18 cellular contexts compared by ENCODE assay signal in the genomic region with DNA sequence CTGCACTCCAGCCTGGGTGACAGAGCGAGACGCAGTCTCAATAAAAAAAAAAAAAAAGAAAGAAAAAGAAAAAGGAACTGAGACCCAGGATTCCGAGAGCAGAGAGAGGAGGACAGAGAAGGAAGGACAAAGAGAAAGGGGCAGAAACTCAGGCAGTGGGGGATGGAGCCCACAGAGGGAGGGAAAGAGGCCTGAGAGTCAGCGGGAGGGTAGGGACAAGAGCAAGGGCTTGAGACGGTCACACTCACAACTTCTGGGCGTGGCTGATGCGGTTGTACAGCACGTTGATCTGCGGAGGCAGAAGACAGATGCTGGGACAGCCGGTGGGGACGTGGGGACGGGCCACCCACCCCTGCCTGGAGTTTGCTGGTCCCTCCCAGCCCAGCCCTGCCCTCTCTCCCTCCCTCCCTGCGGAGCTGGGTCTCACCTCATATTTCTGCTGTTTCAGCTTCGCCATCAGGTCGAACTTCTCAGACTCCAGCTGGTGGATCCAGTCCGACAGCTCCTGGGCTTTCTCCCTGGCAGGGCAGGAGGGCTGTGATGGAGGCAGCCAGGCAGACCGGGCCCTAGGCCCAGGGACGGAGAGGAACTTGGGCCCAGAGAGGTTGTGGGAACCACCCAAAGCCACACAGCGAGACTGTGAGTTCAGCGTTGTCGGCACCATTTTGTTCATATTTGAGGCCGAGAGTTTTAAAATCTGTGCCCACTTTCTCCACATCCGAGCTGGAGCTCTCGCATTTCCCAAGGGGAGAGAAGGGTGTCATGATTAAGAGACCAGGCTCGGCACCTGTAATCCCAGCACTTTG. TPM values are rescaled to one million over a fixed set of nuclear protein-coding genes. Genes with fewer than 3 reads are reported as not detected.
DNase-seq lines count a peak whose midpoint lies in the region; TF ChIP-seq lines count a peak whose summit lies in the region.
"Had no signal": no experiment of that assay in that cellular context is flagged by ENCODE, and none has a peak within 500 bp of the region (broad histone marks: within the 10 kb centered on the region; RNA-seq: fewer than 3 reads in every experiment).

No MANE protein-coding gene starts in this region.

- CTCF ChIA-PET in MCF 10A (lab: Yijun Ruan, JAX), result interaction anchor here (0.6 to 0.7 kb wide), 2 partner anchors 10 to 186 kb away, joined by 3 read pairs; no protein-coding TSS in a partner anchor

- DNase-seq in SIG-M5 treated with dmso at 0.1 percent for 504 hours (lab: John Stamatoyannopoulos, UW; ENCODE audit: unreplicated experiment) (peak; percentile 84), SIG-M5 (lab: John Stamatoyannopoulos, UW) (no peak), NOMO-1 treated with dmso at 0.1 percent for 144 hours (lab: John Stamatoyannopoulos, UW; ENCODE audit: unreplicated experiment) (peak; percentile 8), endodermal cell (no peak), type B pancreatic cell (ENCODE audit: extremely low spot score, unreplicated experiment) (no peak), MCF 10A (ENCODE audit: unreplicated experiment) (no peak), superior temporal gyrus (ENCODE audit: extremely low spot score) (no peak), midbrain (lab: John Stamatoyannopoulos, UW) (no peak)
- DNase-seq: activated CD4-positive, alpha-beta T cell treated with anti-CD3 and anti-CD28 coated beads for 1 hour; activated gamma-delta T cell treated with Interleukin-2 at 50 U/mL for 16 hours; CD4-positive, alpha-beta T cell; EL; foreskin fibroblast; NCI-H1092; stimulated activated naive CD8-positive, alpha-beta T cell treated with anti-CD3 and anti-CD28 coated beads, Interleukin-15, Interleukin-2, amounts not matched to agents 100 U/mL and 50 U/mL, for 24 hours; T-helper 17 cell had no signal

- H3K4me1 Mint-ChIP-seq in endodermal cell (no peaks in the 10 kb centered on the region), type B pancreatic cell (ENCODE audit: unreplicated experiment) (no peaks in the 10 kb centered on the region), MCF 10A (ENCODE audit: insufficient read depth, unreplicated experiment) (no peaks in the 10 kb centered on the region)

- no peak overlapping the region for H3K9ac ChIP-seq in endodermal cell (ENCODE audit: extremely low read depth, low read length, poor library complexity, severe bottlenecking)

- no TSS peak for BruUV-seq in MCF 10A (replicated peaks; lab: Mats Ljungman, UMichigan)

- WGBS in endodermal cell (ENCODE audit: insufficient coverage in 1 of 2, insufficient read length in 1 of 2), 2 experiments, result 93 to 97% methylated on average over 16 to 25 of the region's 25 CpGs

- no peaks in the 10 kb centered on the region for H3K36me3 ChIP-seq in endodermal cell (ENCODE audit: control insufficient read depth, insufficient read depth, low read length)

- H3K27ac ChIP-seq in endodermal cell (ENCODE audit: low read depth, low read length), result peak overlapping the region; percentile 55

- POLR2A ChIA-PET in MCF 10A (lab: Yijun Ruan, JAX), result no interaction called here

- intact Hi-C loops in MCF 10A (cut with micrococcal nuclease), result no loop called here

- H3K27ac Mint-ChIP-seq in endodermal cell, result no peak overlapping the region
- H3K27ac Mint-ChIP-seq in type B pancreatic cell, result peak overlapping the region; percentile 76
- H3K27ac Mint-ChIP-seq in MCF 10A (ENCODE audit: low read depth, unreplicated experiment), result no peak overlapping the region
- H3K27ac Mint-ChIP-seq: CD4-positive, alpha-beta T cell; progenitor cell of endocrine pancreas; T-helper 17 cell had no signal

- TF ChIP-seq CTCF in endodermal cell (conservative IDR thresholded peaks at IDR 0.05), result no peak
- no peak for TF ChIP-seq CTCF in type B pancreatic cell (conservative IDR thresholded peaks at IDR 0.05)
- no peak for TF ChIP-seq CTCF in MCF 10A (IDR thresholded peaks at IDR 0.05; ENCODE audit: unreplicated experiment)

- H3K9me3 Mint-ChIP-seq in endodermal cell (no peaks in the 10 kb centered on the region), type B pancreatic cell (no peaks in the 10 kb centered on the region), MCF 10A (ENCODE audit: unreplicated experiment) (no peaks in the 10 kb centered on the region)
- H3K9me3 Mint-ChIP-seq: CD4-positive, alpha-beta T cell had no signal

- H3K4me3 Mint-ChIP-seq in endodermal cell (no peak overlapping the region), type B pancreatic cell (no peak overlapping the region), MCF 10A (ENCODE audit: unreplicated experiment) (no peak overlapping the region)
- H3K4me3 Mint-ChIP-seq: CD4-positive, alpha-beta T cell; T-helper 17 cell had no signal

- H3K4me1 ChIP-seq in endodermal cell (ENCODE audit: control insufficient read depth, insufficient read depth, low read length), result no peaks in the 10 kb centered on the region

- H3K27me3 ChIP-seq in endodermal cell (ENCODE audit: control insufficient read depth, insufficient read depth, low read length, poor library complexity, severe bottlenecking), result no peaks in the 10 kb centered on the region

- H3K9me3 ChIP-seq in endodermal cell (ENCODE audit: control insufficient read depth, low read length), result no peaks in the 10 kb centered on the region

- H3K36me3 Mint-ChIP-seq in endodermal cell (ENCODE audit: low read depth), result no peaks in the 10 kb centered on the region
- H3K36me3 Mint-ChIP-seq in type B pancreatic cell, result peaks cover 3% of the 10 kb centered on the region
- H3K36me3 Mint-ChIP-seq in MCF 10A (ENCODE audit: insufficient read depth, unreplicated experiment), result peaks cover 6% of the 10 kb centered on the region

- no peak overlapping the region for H3K4me3 ChIP-seq in endodermal cell (ENCODE audit: low read length)

- H3K27me3 Mint-ChIP-seq in endodermal cell (ENCODE audit: insufficient read depth) (peaks cover 2% of the 10 kb centered on the region), type B pancreatic cell (peaks cover 19% of the 10 kb centered on the region), MCF 10A (ENCODE audit: insufficient read depth, unreplicated experiment) (no peaks in the 10 kb centered on the region)

RNA-seq across cellular contexts. Expression of a gene that starts 15.2 kb away (rescaled TPM):
- total RNA-seq in endodermal cell (10 to 100 TPM; 22.9 to 66.7 TPM), type B pancreatic cell (ENCODE audit: low replicate concordance) (27.6 and 83.1 TPM in 2 replicates), MCF 10A (2022) (32.3 and 46.8 TPM in 2 replicates)
- polyA plus RNA-seq in endodermal cell (2013, experiment 1 of 2), result 43.3 TPM
- polyA plus RNA-seq in endodermal cell (2013, experiment 2 of 2), result 40.7 TPM
- total RNA-seq: CD4-positive, alpha-beta T cell had no signal

RNA-seq across cellular contexts. Expression of a gene that starts 16.4 kb away (rescaled TPM):
- total RNA-seq in endodermal cell (100 to 1,000 TPM in 1 of 2 donors, 10 to 100 TPM in 1; 98.2 to 107 TPM), type B pancreatic cell (ENCODE audit: low replicate concordance) (102 and 113 TPM in 2 replicates), MCF 10A (2022) (76.4 and 88.6 TPM in 2 replicates)
- 53.5 TPM for polyA plus RNA-seq in endodermal cell (2013, experiment 1 of 2)
- 49.1 TPM for polyA plus RNA-seq in endodermal cell (2013, experiment 2 of 2)

RNA-seq across cellular contexts. Expression of a gene that starts 23.7 kb away (rescaled TPM):
- total RNA-seq in endodermal cell (10 to 100 TPM in 1 of 2 donors, 1 to 10 TPM in 1; 9.8 to 14.2 TPM), type B pancreatic cell (ENCODE audit: low replicate concordance) (2.1 and 4.3 TPM in 2 replicates), MCF 10A (2022) (0.89 TPM in 1 of 2 replicates, not detected in the other)
- 9.9 TPM for polyA plus RNA-seq in endodermal cell (2013, experiment 1 of 2)
- polyA plus RNA-seq in endodermal cell (2013, experiment 2 of 2), result 9.5 TPM
- total RNA-seq: CD4-positive, alpha-beta T cell; left lobe of liver; T-helper 17 cell had no signal

RNA-seq across cellular contexts. Expression of a gene that starts 32.6 kb away (rescaled TPM):
- 1 to 10 TPM; 5.9 to 9.5 TPM for total RNA-seq in endodermal cell
- polyA plus RNA-seq in endodermal cell (2013, experiment 1 of 2), result 10.2 TPM
- polyA plus RNA-seq in endodermal cell (2013, experiment 2 of 2), result 7.5 TPM
- total RNA-seq in type B pancreatic cell (ENCODE audit: low replicate concordance), result 5.9 and 12.2 TPM in 2 replicates
- total RNA-seq in MCF 10A (2022), result 3.9 and 4.9 TPM in 2 replicates
- total RNA-seq: CD4-positive, alpha-beta T cell; T-helper 17 cell had no signal

RNA-seq across cellular contexts. Expression of a gene that starts 46.2 kb away (rescaled TPM):
- not detected for total RNA-seq in endodermal cell
- 6.1 TPM for polyA plus RNA-seq in endodermal cell (2013, experiment 1 of 2)
- 7.9 TPM for polyA plus RNA-seq in endodermal cell (2013, experiment 2 of 2)
- total RNA-seq in type B pancreatic cell (ENCODE audit: low replicate concordance), result 5.0 and 9.1 TPM in 2 replicates
- total RNA-seq in MCF 10A (2022), result not detected in 2 replicates

Comparison
In these comparisons a context has a peak if more than half of its experiments do, and no peak if none do; other contexts are left out.
1. DNase-seq: peak in SIG-M5 treated with dmso at 0.1 percent for 504 hours (single experiment) and NOMO-1 treated with dmso at 0.1 percent for 144 hours (single experiment); none in SIG-M5 (single experiment), endodermal cell (single experiment), type B pancreatic cell (single experiment), MCF 10A (single experiment), superior temporal gyrus (single experiment) and midbrain (single experiment).